ENCODE assay signal across 24 cellular contexts in the genomic region with DNA sequence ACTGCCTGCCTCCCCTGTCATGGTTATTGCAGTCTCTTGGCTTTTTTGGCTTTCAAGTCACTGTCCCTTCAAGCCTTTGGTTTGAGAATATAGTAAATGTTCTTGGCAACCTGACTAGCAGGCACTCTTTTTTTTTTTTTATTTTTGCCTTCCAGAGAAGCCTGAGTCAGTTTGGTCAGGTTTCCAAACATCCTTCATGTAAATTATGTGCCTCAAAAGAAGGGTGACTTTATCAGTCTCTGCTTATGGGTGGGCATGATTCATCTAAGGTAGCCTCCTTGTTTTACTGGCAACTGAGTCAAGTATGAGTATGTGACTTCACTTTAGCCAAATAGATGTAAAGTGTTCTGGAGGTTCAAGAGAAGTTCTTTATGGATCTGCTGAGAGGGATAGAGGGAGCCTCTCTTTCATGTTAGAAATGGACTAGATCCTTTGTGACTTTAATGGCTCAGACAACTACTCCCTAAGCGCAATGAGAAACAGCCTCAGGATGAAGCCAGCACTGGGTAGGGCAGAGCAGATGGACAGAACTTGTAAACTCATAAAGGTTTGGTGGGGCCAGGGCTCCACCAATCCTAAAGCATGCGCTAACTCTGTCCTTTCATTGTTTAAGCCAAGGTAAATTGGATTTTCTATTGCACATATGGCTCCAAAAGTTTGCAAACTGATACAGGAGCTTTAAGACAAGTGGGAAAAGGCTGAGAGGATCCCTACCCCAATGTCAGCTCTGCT.
A peak's percentile ranks its signal among the peaks of the same experiment; 100 is the strongest.
DNase-seq lines count a peak whose midpoint lies in the region; ATAC-seq, FAIRE-seq and TF ChIP-seq lines count a peak whose summit lies in the region.
"Had no signal": no experiment of that assay in that cellular context is flagged by ENCODE, and none has a peak within 500 bp of the region (broad histone marks: within the 10 kb centered on the region; RNA-seq: fewer than 3 reads in every experiment).

No MANE protein-coding gene starts in this region.

- H4K8ac ChIP-seq in H1 (ENCODE audit: extremely low read depth, insufficient read depth, low read length) = no peak overlapping the region

- H3K23ac ChIP-seq in H1 (ENCODE audit: insufficient read length) = no peak overlapping the region

- H4K91ac ChIP-seq in H1 (replicated peaks; ENCODE audit: insufficient read length, low read length) = no peak overlapping the region

- ATAC-seq in GM23338 (no peak), omental fat pad (ENCODE audit: low FRiP score) (peak; percentile 69)
- ATAC-seq: A549, GM12878, HCT116, K562 had no signal

- 92% methylated on average over 2 of the region's 2 CpGs; no CpG with 5 or more reads in 1 of the 2 experiments for WGBS in H1 (ENCODE audit: extremely low coverage in 1 of 2, insufficient coverage in 1 of 2, insufficient read length in 1 of 2, insufficient replicate concordance in 2 of 2, low coverage in 1 of 2, low lambda C conversion rate in 2 of 2, missing lambda C conversion rate in 1 of 2), 2 experiments

- H2AK5ac ChIP-seq in H1 (ENCODE audit: low read depth, low read length) = no peak overlapping the region

- H3F3A ChIP-seq in GM23338 (replicated peaks; ENCODE audit: low read depth) = no peaks in the 10 kb centered on the region

- H3K27me3 ChIP-seq in GM23338 (ENCODE audit: insufficient read depth) (no peaks in the 10 kb centered on the region), H1 (replicated peaks in 1 of 4; ENCODE audit: control insufficient read depth in 3 of 4, extremely low read depth in 1 of 4, insufficient read depth in 3 of 4, low read length in 3 of 4) (no peaks in the 10 kb centered on the region)

- H3K79me1 ChIP-seq in H1 (ENCODE audit: low read depth, low read length) = no peaks in the 10 kb centered on the region

- H3K4me1 ChIP-seq in GM23338 (ENCODE audit: insufficient read depth) (peaks cover 13% of the 10 kb centered on the region; the same call in 1 of the 2 replicates), H1 (replicated peaks in 1 of 4; ENCODE audit: control insufficient read depth in 3 of 4, insufficient read depth in 4 of 4, low read length in 3 of 4) (no peaks in the 10 kb centered on the region)
- H3K4me1 ChIP-seq: A549 had no signal

- H3K9me3 Mint-ChIP-seq in GM23338 = no peaks in the 10 kb centered on the region; the same call in 2 of the 3 replicates
- peaks cover 9% of the 10 kb centered on the region for H3K9me3 Mint-ChIP-seq in mesothelial cell of epicardium
- H3K9me3 Mint-ChIP-seq in HFFc6 = no peaks in the 10 kb centered on the region; the same call in 1 of the 2 replicates

- H2BK12ac ChIP-seq in H1 (ENCODE audit: low read depth, low read length) = no peak overlapping the region

- no peak overlapping the region for H4K5ac ChIP-seq in H1 (ENCODE audit: insufficient read length, low read depth, low read length)

- no peak for TF ChIP-seq RAD21 in H1 (IDR thresholded peaks at IDR 0.05 in 1 of 2, conservative IDR thresholded peaks at IDR 0.05 in 1 of 2; ENCODE audit: low read depth in 2 of 2, low read length in 2 of 2)

- no peak overlapping the region for H3K9ac ChIP-seq in H1 (replicated peaks in 1 of 4; ENCODE audit: extremely low read depth in 1 of 4, low read depth in 3 of 4, low read length in 3 of 4)
- H3K9ac ChIP-seq: SK-N-SH had no signal

- no peaks in the 10 kb centered on the region for H3K36me3 Mint-ChIP-seq in GM23338 (ENCODE audit: low read depth)
- H3K36me3 Mint-ChIP-seq in mesothelial cell of epicardium = no peaks in the 10 kb centered on the region
- H3K36me3 Mint-ChIP-seq in HFFc6 (ENCODE audit: low read depth) = no peaks in the 10 kb centered on the region; the same call in 1 of the 2 replicates
- H3K36me3 Mint-ChIP-seq: CD4-positive, CD25-positive, alpha-beta regulatory T cell had no signal

- H3K4me3 Mint-ChIP-seq in GM23338 (no peak overlapping the region), mesothelial cell of epicardium (no peak overlapping the region), HFFc6 (no peak overlapping the region)
- H3K4me3 Mint-ChIP-seq: CD4-positive, CD25-positive, alpha-beta regulatory T cell had no signal

- POLR2A ChIA-PET in H1 (lab: Charles Lee; ENCODE audit: partially characterized antibody) = no interaction called here

- no peak overlapping the region for H3K4me2 ChIP-seq in GM23338
- no peak overlapping the region for H3K4me2 ChIP-seq in H1 (ENCODE audit: insufficient read depth in 1 of 2, low read depth in 2 of 2, low read length in 2 of 2)
- H3K4me2 ChIP-seq: A549, PC-9, SK-N-SH had no signal

- no peak overlapping the region for H2BK15ac ChIP-seq in H1 (ENCODE audit: low read length)

- TF ChIP-seq POLR2A in H1 (IDR thresholded peaks at IDR 0.05; ENCODE audit: control extremely low read depth in 1 of 2, low read depth in 2 of 2, low read length in 2 of 2) = no peak

- no peak overlapping the region for H3K4ac ChIP-seq in H1 (replicated peaks; ENCODE audit: insufficient read length, low read depth, low read length)

- peak overlapping the region; percentile 44 for H2AFZ ChIP-seq in GM23338
- 0 out of 2 replicates have a peak overlapping the region, but pooled peaks have one; percentile 12 for H2AFZ ChIP-seq in H1 (ENCODE audit: low read length)
- H2AFZ ChIP-seq: PC-9 had no signal

- TF ChIP-seq EP300 in H1 (IDR thresholded peaks at IDR 0.05; ENCODE audit: borderline replicate concordance in 1 of 2, low read depth in 2 of 2, low read length in 2 of 2) = no peak

- H3K36me3 ChIP-seq in GM23338 (ENCODE audit: insufficient read depth) (no peaks in the 10 kb centered on the region), H1 (ENCODE audit: control insufficient read depth in 2 of 4, insufficient read depth in 4 of 4, low read length in 3 of 4) (no peaks in the 10 kb centered on the region)

- no peak overlapping the region for H2BK20ac ChIP-seq in H1 (ENCODE audit: low read length)

- no peaks in the 10 kb centered on the region for H3K23me2 ChIP-seq in H1 (ENCODE audit: low read depth, low read length)

- no peak overlapping the region for H3K56ac ChIP-seq in H1 (replicated peaks; ENCODE audit: insufficient read length, low read depth, low read length)

- H3K27me3 Mint-ChIP-seq in GM23338 (ENCODE audit: insufficient read depth, low read depth, poor library complexity) (no peaks in the 10 kb centered on the region), mesothelial cell of epicardium (ENCODE audit: low read depth) (no peaks in the 10 kb centered on the region), HFFc6 (ENCODE audit: insufficient read depth) (peaks cover 3% of the 10 kb centered on the region; the same call in 1 of the 2 replicates)
- H3K27me3 Mint-ChIP-seq: CD4-positive, CD25-positive, alpha-beta regulatory T cell had no signal

- peaks cover 7% of the 10 kb centered on the region for H3K4me1 Mint-ChIP-seq in GM23338
- peaks cover 8% of the 10 kb centered on the region for H3K4me1 Mint-ChIP-seq in mesothelial cell of epicardium
- peaks cover 28% of the 10 kb centered on the region for H3K4me1 Mint-ChIP-seq in HFFc6 (ENCODE audit: low read depth)
- H3K4me1 Mint-ChIP-seq: CD4-positive, CD25-positive, alpha-beta regulatory T cell had no signal

- H3K27ac ChIP-seq in GM23338 (ENCODE audit: low read depth) (no peak overlapping the region), H1 (ENCODE audit: low read depth, low read length) (no peak overlapping the region)
- H3K27ac ChIP-seq: A549, PC-9, RWPE1 had no signal

- no peaks in the 10 kb centered on the region for H3K9me3 ChIP-seq in H1 (ENCODE audit: insufficient read depth in 2 of 2, low read depth in 1 of 2, low read length in 1 of 2)
- H3K9me3 ChIP-seq: A549, SK-N-SH had no signal

- DNase-seq in GM23338 (ENCODE audit: low spot score) = no peak
- DNase-seq in NCI-H82 (lab: John Stamatoyannopoulos, UW) = peak; percentile 95
- DNase-seq in H1 (ENCODE audit: low read depth in 1 of 2, low spot score in 2 of 2) = no peak
- DNase-seq in omental fat pad (ENCODE audit: low spot score) = no peak
- no peak for DNase-seq in mesothelial cell of epicardium (ENCODE audit: low spot score in 2 of 2, unreplicated experiment in 2 of 2)
- no peak for DNase-seq in RPMI8226
- DNase-seq in HFFc6 = no peak
- DNase-seq in effector CD8-positive, alpha-beta T cell (lab: John Stamatoyannopoulos, UW) = no peak
- DNase-seq: CD4-positive, CD25-positive, alpha-beta regulatory T cell; DMS79; GOT3; NCI-H1105; NCI-H1694; NCI-H2081 treated with DMSO at 0.1 percent for 48 hours; NCI-H2171 treated with DMSO at 0.1 percent for 48 hours; NCI-H69; PC-9; SIG-M5; SK-N-SH had no signal

- peaks cover 6% of the 10 kb centered on the region; the same call in 1 of the 2 replicates for H3K9me2 ChIP-seq in GM23338 (ENCODE audit: insufficient read depth)
- H3K9me2 ChIP-seq: SK-N-SH had no signal

- no peak for FAIRE-seq in H1 (lab: Jason Lieb, UNC)
- FAIRE-seq: A549, GM12878, K562 had no signal

- H3K79me2 ChIP-seq in GM23338 (replicated peaks; ENCODE audit: insufficient read depth) = no peaks in the 10 kb centered on the region
- H3K79me2 ChIP-seq in H1 (ENCODE audit: control insufficient read depth in 1 of 2, insufficient read depth in 2 of 2, low read length in 2 of 2) = no peaks in the 10 kb centered on the region

- CTCF ChIA-PET in H1 (lab: Charles Lee; ENCODE audit: partially characterized antibody) = no interaction called here

- H3K27ac Mint-ChIP-seq in GM23338 (no peak overlapping the region), mesothelial cell of epicardium (no peak overlapping the region), HFFc6 (no peak overlapping the region)
- H3K27ac Mint-ChIP-seq: CD4-positive, CD25-positive, alpha-beta regulatory T cell had no signal

- H3K4me3 ChIP-seq in GM23338 = no peak overlapping the region
- no peak overlapping the region for H3K4me3 ChIP-seq in H1 (ENCODE audit: extremely low read depth in 1 of 4, insufficient read depth in 2 of 4, low read depth in 3 of 4, low read length in 4 of 4)
- H3K4me3 ChIP-seq: A549, GM12878, K562, PC-9 had no signal

- H4K20me1 ChIP-seq in GM23338 (replicated peaks; ENCODE audit: insufficient read depth) (no peaks in the 10 kb centered on the region), H1 (replicated peaks in 1 of 2; ENCODE audit: control insufficient read depth in 1 of 2, insufficient read depth in 2 of 2, low read length in 2 of 2) (no peaks in the 10 kb centered on the region)

- no peak for TF ChIP-seq CTCF in GM23338 (conservative IDR thresholded peaks at IDR 0.05; ENCODE audit: low read depth in 2 of 2)
- no peak for TF ChIP-seq CTCF in H1 (IDR thresholded peaks at IDR 0.05; ENCODE audit: control extremely low read depth in 1 of 3, insufficient read depth in 1 of 3, low read depth in 1 of 3, low read length in 3 of 3)
- no peak for TF ChIP-seq CTCF in omental fat pad (IDR thresholded peaks at IDR 0.05)
- no peak for TF ChIP-seq CTCF in mesothelial cell of epicardium (IDR thresholded peaks at IDR 0.05; ENCODE audit: unreplicated experiment)
- no peak for TF ChIP-seq CTCF in HFFc6 (IDR thresholded peaks at IDR 0.05)

- no peak overlapping the region for H2BK5ac ChIP-seq in H1 (ENCODE audit: low read depth, low read length)

- no peak overlapping the region for H3K18ac ChIP-seq in H1 (ENCODE audit: extremely low read depth, low read length)

- no peak overlapping the region for H2BK120ac ChIP-seq in H1 (replicated peaks; ENCODE audit: low read depth, low read length)

- H3K14ac ChIP-seq in H1 (ENCODE audit: insufficient read length) = no peak overlapping the region

TF ChIP-seq in GM23338, 12 proteins besides CTCF, POLR2A, EP300 and RAD21 (continues in another document):
- TF ChIP-seq STAT1 (IDR thresholded peaks at IDR 0.05; ENCODE audit: unreplicated experiment) = no peak

TF ChIP-seq in H1, 55 proteins besides CTCF, POLR2A, EP300 and RAD21 (continues in another document):
- no peak for TF ChIP-seq SP2 (IDR thresholded peaks at IDR 0.05; ENCODE audit: low read length)
